12 cellular contexts compared by ENCODE assay signal in the genomic region with DNA sequence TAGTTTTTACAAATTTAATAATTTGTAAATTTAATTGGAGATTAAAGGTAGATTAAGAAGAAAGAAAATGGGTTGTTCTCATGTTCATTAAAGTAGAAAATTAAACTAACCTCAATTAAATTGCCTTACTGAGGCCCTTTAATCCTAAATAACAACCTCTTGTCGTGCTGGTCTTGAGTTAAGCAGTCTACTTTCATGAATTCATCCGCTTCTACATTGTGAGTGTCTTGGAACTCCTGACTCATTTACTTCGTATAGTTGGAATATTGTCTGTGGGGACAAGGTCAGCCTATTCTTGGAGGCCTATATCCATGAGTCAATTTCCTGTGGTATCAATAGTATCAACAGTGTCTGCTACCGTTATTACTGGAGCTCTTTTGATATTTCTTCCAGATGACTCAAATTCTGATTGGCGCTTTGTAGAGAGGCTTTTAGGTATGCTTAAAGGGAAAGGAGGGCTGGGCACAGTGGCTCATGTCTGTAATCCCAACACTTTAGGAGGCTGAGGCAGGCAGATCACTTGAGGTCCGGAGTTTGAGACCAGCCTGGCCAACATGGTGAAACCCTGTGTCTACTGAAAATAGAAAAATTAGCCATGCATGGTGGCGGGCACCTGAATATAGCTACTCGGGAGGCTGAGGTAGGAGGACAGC. TPM values are rescaled to one million over a fixed set of nuclear protein-coding genes. Genes with fewer than 3 reads are reported as not detected.
DNase-seq lines count a peak whose midpoint lies in the region; ATAC-seq, FAIRE-seq and TF ChIP-seq lines count a peak whose summit lies in the region.
"Not testable (repeated sequence)": the region's sequence is repeated elsewhere in the genome, so short reads cannot be mapped to it uniquely, and the experiment has no call there.
"Had no signal": no experiment of that assay in that cellular context is flagged by ENCODE, and none has a peak within 500 bp of the region (broad histone marks: within the 10 kb centered on the region; RNA-seq: fewer than 3 reads in every experiment).

No MANE protein-coding gene starts in this region.

- H4K91ac ChIP-seq in IMR-90 (ENCODE audit: insufficient read depth, low read depth, low read length): not testable (repeated sequence)

- H3K4me2 ChIP-seq in IMR-90 (ENCODE audit: low read depth, low read length): not testable (repeated sequence)

- DNase-seq in AG10803 (ENCODE audit: low read depth): peak; percentile 5
- peak; percentile 32 for DNase-seq in IMR-90
- peak; percentile 39 for DNase-seq in RCC 7860 (ENCODE audit: low spot score)
- not testable (repeated sequence) for DNase-seq in activated CD8-positive, alpha-beta T cell treated with anti-CD3 and anti-CD28 coated beads for 36 hours
- DNase-seq in brain microvascular endothelial cell: peak; percentile 45
- peak; percentile 0 for DNase-seq in epithelial cell of esophagus (ENCODE audit: low read depth)
- DNase-seq in kidney tubule cell (ENCODE audit: low spot score): peak; percentile 16
- peak; percentile 15 for DNase-seq in stromal cell of bone marrow (ENCODE audit: low read depth)

- not testable (repeated sequence) for H2BK15ac ChIP-seq in IMR-90 (ENCODE audit: low read depth, low read length)

- not testable (repeated sequence) for H3K27me3 ChIP-seq in IMR-90 (ENCODE audit: control insufficient read depth, insufficient read depth, low read length); brain microvascular endothelial cell (replicated peaks)

- not testable (repeated sequence) for FAIRE-seq in RCC 7860 (lab: Jason Lieb, UNC)

- not testable (repeated sequence) for H3K36me3 ChIP-seq in IMR-90 (ENCODE audit: control insufficient read depth, insufficient read depth, low read length); brain microvascular endothelial cell (replicated peaks)

- TF ChIP-seq POLR2A in IMR-90 (IDR thresholded peaks at IDR 0.05; ENCODE audit: low read depth, low read length): not testable (repeated sequence)

- TF ChIP-seq CTCF in AG10803 (conservative IDR thresholded peaks at IDR 0.05; ENCODE audit: low read length); IMR-90 (conservative IDR thresholded peaks at IDR 0.05; ENCODE audit: low read depth, low read length); activated CD8-positive, alpha-beta T cell treated with anti-CD3 and anti-CD28 coated beads for 36 hours (IDR thresholded peaks at IDR 0.05); brain microvascular endothelial cell (IDR thresholded peaks at IDR 0.05; ENCODE audit: low read depth, low read length, missing control alignments); epithelial cell of esophagus (IDR thresholded peaks at IDR 0.05; ENCODE audit: insufficient read depth, low read depth, low read length, missing control alignments): not testable (repeated sequence)

- dilution Hi-C loops in IMR-90 (cut with HindIII; ENCODE audit: low sequenced_read_pairs, unreplicated experiment): not testable (repeated sequence)

- not testable (repeated sequence) for H3K27ac Mint-ChIP-seq in activated CD8-positive, alpha-beta T cell treated with anti-CD3 and anti-CD28 coated beads for 36 hours

- H4K5ac ChIP-seq in IMR-90 (ENCODE audit: low read depth, low read length): not testable (repeated sequence)

- not testable (repeated sequence) for H3K9ac ChIP-seq in IMR-90 (ENCODE audit: low read depth, low read length)

- intact Hi-C loops in IMR-90 (cut with micrococcal nuclease); activated CD8-positive, alpha-beta T cell treated with anti-CD3 and anti-CD28 coated beads for 36 hours (cut with micrococcal nuclease): not testable (repeated sequence)

- H3K4me1 ChIP-seq in IMR-90 (ENCODE audit: control insufficient read depth, insufficient read depth, low read length): not testable (repeated sequence)

- H3K4ac ChIP-seq in IMR-90 (ENCODE audit: low read depth, low read length): not testable (repeated sequence)

- H2BK120ac ChIP-seq in IMR-90 (ENCODE audit: low read depth, low read length): not testable (repeated sequence)

- CTCF ChIA-PET in IMR-90 (lab: Yijun Ruan, JAX); activated CD8-positive, alpha-beta T cell treated with anti-CD3 and anti-CD28 coated beads for 36 hours (lab: Charles Lee): not testable (repeated sequence)

- not testable (repeated sequence) for H3K56ac ChIP-seq in IMR-90 (ENCODE audit: extremely low read depth, insufficient read depth, low read length)

- no CpG with 5 or more reads among the region's 8 CpGs for WGBS in IMR-90 (ENCODE audit: extremely low coverage in 2 of 2, insufficient read length in 1 of 2), 2 experiments

- H3K18ac ChIP-seq in IMR-90 (ENCODE audit: low read depth, low read length): not testable (repeated sequence)

- not testable (repeated sequence) for H3K9me1 ChIP-seq in IMR-90 (ENCODE audit: insufficient read depth, low read length)

- H2BK20ac ChIP-seq in IMR-90 (ENCODE audit: low read depth, low read length): not testable (repeated sequence)

- H3K79me1 ChIP-seq in IMR-90 (ENCODE audit: low read depth in 1 of 2, low read length in 2 of 2): not testable (repeated sequence)

- not testable (repeated sequence) for H3K14ac ChIP-seq in IMR-90 (replicated peaks; ENCODE audit: low read depth, low read length)

- not testable (repeated sequence) for TF ChIP-seq RAD21 in IMR-90 (IDR thresholded peaks at IDR 0.05; ENCODE audit: low read length)

- BruUV-seq in IMR-90 (replicated peaks; lab: Mats Ljungman, UMichigan): not testable (repeated sequence)

- not testable (repeated sequence) for H3K36me3 Mint-ChIP-seq in activated CD8-positive, alpha-beta T cell treated with anti-CD3 and anti-CD28 coated beads for 36 hours (ENCODE audit: low read depth)

- H2AK9ac ChIP-seq in IMR-90 (replicated peaks; ENCODE audit: low read depth, low read length, poor library complexity): not testable (repeated sequence)

- not testable (repeated sequence) for H3K4me3 Mint-ChIP-seq in activated CD8-positive, alpha-beta T cell treated with anti-CD3 and anti-CD28 coated beads for 36 hours

- H3K4me1 Mint-ChIP-seq in activated CD8-positive, alpha-beta T cell treated with anti-CD3 and anti-CD28 coated beads for 36 hours (ENCODE audit: low read depth): peaks cover 12% of the 10 kb centered on the region

- H2BK5ac ChIP-seq in IMR-90 (ENCODE audit: low read depth, low read length, poor library complexity, severe bottlenecking): not testable (repeated sequence)

- not testable (repeated sequence) for H4K20me1 ChIP-seq in IMR-90 (ENCODE audit: insufficient read depth, low read length)

- not testable (repeated sequence) for ATAC-seq in IMR-90 (ENCODE audit: low read depth)
- peak; percentile 61 for ATAC-seq in activated CD8-positive, alpha-beta T cell treated with anti-CD3 and anti-CD28 coated beads for 36 hours

- in situ Hi-C loops in IMR-90 (cut with MboI; ENCODE audit: low sequenced_read_pairs); brain microvascular endothelial cell (cut with HindIII; ENCODE audit: low pct_ligation_motif_present, low sequenced_read_pairs): not testable (repeated sequence)

- not testable (repeated sequence) for H3K27ac ChIP-seq in IMR-90 (ENCODE audit: insufficient read depth, low read length); brain microvascular endothelial cell

- not testable (repeated sequence) for H3K4me3 ChIP-seq in AG10803 (ENCODE audit: low read length); IMR-90 (ENCODE audit: insufficient read depth, low read depth, low read length); brain microvascular endothelial cell (ENCODE audit: low read depth, low read length); epithelial cell of esophagus (ENCODE audit: low read length)

- H2AK5ac ChIP-seq in IMR-90 (ENCODE audit: low read depth, low read length): not testable (repeated sequence)

- not testable (repeated sequence) for H3K9me3 ChIP-seq in IMR-90 (ENCODE audit: control insufficient read depth, insufficient read depth, low read length)

- H3K9me3 Mint-ChIP-seq in activated CD8-positive, alpha-beta T cell treated with anti-CD3 and anti-CD28 coated beads for 36 hours: not testable (repeated sequence)

- not testable (repeated sequence) for H4K8ac ChIP-seq in IMR-90 (ENCODE audit: low read depth in 2 of 2, low read length in 2 of 2)

- POLR2A ChIA-PET in IMR-90 (lab: Charles Lee; ENCODE audit: unreplicated experiment); activated CD8-positive, alpha-beta T cell treated with anti-CD3 and anti-CD28 coated beads for 36 hours (lab: Charles Lee): not testable (repeated sequence)

- H3K23ac ChIP-seq in IMR-90 (ENCODE audit: low read depth, low read length): not testable (repeated sequence)

- H3K27me3 Mint-ChIP-seq in activated CD8-positive, alpha-beta T cell treated with anti-CD3 and anti-CD28 coated beads for 36 hours: not testable (repeated sequence)

- not testable (repeated sequence) for H2AFZ ChIP-seq in IMR-90 (replicated peaks; ENCODE audit: low read length, poor library complexity)

RNA-seq across cellular contexts. Expression of a gene that starts 29.9 kb away (rescaled TPM):
- total RNA-seq in IMR-90 (2012; rRNA removed): not detected in 2 replicates
- not detected in 2 replicates for polyA plus RNA-seq in IMR-90 (2012; rRNA removed)
- polyA plus RNA-seq in IMR-90 (2012; cell fraction: cytosol; rRNA removed): not detected in 2 replicates
- polyA plus RNA-seq in IMR-90 (2012; cell fraction: nucleus; rRNA removed; ENCODE audit: low replicate concordance): not detected in 2 replicates
- not detected for total RNA-seq in activated CD8-positive, alpha-beta T cell treated with anti-CD3 and anti-CD28 coated beads for 36 hours
- total RNA-seq: CD4-positive, CD25-positive, alpha-beta regulatory T cell; H7; MCF 10A; Right ventricle myocardium inferior had no signal
